ENCODE assay signal across 9 cellular contexts in genomic region chr17:74982663-74983313, GRCh38. TPM values are rescaled to one million over a fixed set of nuclear protein-coding genes. Genes with fewer than 3 reads are reported as not detected.
DNase-seq lines count a peak whose midpoint lies in the region; ATAC-seq and TF ChIP-seq lines count a peak whose summit lies in the region.
"Not testable (repeated sequence)": the region's sequence is repeated elsewhere in the genome, so short reads cannot be mapped to it uniquely, and the experiment has no call there.
"Had no signal": no experiment of that assay in that cellular context is flagged by ENCODE, and none has a peak within 500 bp of the region (broad histone marks: within the 10 kb centered on the region; RNA-seq: fewer than 3 reads in every experiment).

No MANE protein-coding gene starts in this region.

- TF ChIP-seq POLR2A in spleen (IDR thresholded peaks at IDR 0.05), result not testable (repeated sequence)

- intact Hi-C loops in Panc1 (cut with micrococcal nuclease; ENCODE audit: unreplicated experiment); dendritic cell treated with granulocyte-macrophage colony-stimulating factor and Interleukin-4, amounts not matched to agents 40 ng/mL and 50 ng/mL, for 4 days (cut with micrococcal nuclease); spleen (cut with DNase I; ENCODE audit: low total_unique reads): not testable (repeated sequence)
- intact Hi-C loops in activated T-helper 1 cell treated with anti-CD3 and anti-CD28 coated beads, Interleukin-12 subunit alpha, Interleukin-12 subunit beta, Interleukin-2, Interleukin-4 antibody, amounts not matched to agents 30 ng/mL and 10 ng/mL and 1 ng/mL, durations not matched to agents 14 hours and 24 hours and 36 hours (cut with micrococcal nuclease), result loop anchor here (1.0 to 10.0 kb wide), 3 partner anchors 10 to 422 kb away; partner anchors contain the start of genes GRB2, HID1 and SLC16A5

- not testable (repeated sequence) for H3K36me3 ChIP-seq in BE2C; HUES64 (ENCODE audit: insufficient read depth, low read length); Panc1 (ENCODE audit: control insufficient read depth, insufficient read depth, low read length); right atrium auricular region; muscle layer of duodenum (ENCODE audit: control insufficient read depth in 1 of 2, insufficient read depth in 2 of 2, low read length in 2 of 2); spleen

- H3K4me1 ChIP-seq in BE2C, result not testable (repeated sequence)
- H3K4me1 ChIP-seq in HUES64 (ENCODE audit: insufficient read depth, low read length), result peaks cover 14% of the 10 kb centered on the region
- H3K4me1 ChIP-seq in Panc1 (ENCODE audit: control insufficient read depth, insufficient read depth, low read length), result peaks cover 13% of the 10 kb centered on the region
- H3K4me1 ChIP-seq in right atrium auricular region, result peaks cover 0 to 22% of the 10 kb centered on the region in 2 donors
- H3K4me1 ChIP-seq in muscle layer of duodenum (ENCODE audit: control insufficient read depth in 1 of 2, insufficient read depth in 2 of 2, low read length in 2 of 2), result peaks cover 7 to 14% of the 10 kb centered on the region in 2 donors
- peaks cover 4 to 47% (median 26%) of the 10 kb centered on the region in 6 donors for H3K4me1 ChIP-seq in spleen

- H3K4me1 Mint-ChIP-seq in activated T-helper 1 cell treated with anti-CD3 and anti-CD28 coated beads, Interleukin-12 subunit alpha, Interleukin-12 subunit beta, Interleukin-2, Interleukin-4 antibody, amounts not matched to agents 30 ng/mL and 10 ng/mL and 1 ng/mL, durations not matched to agents 14 hours and 24 hours and 36 hours (ENCODE audit: low read depth), result peaks cover 20% of the 10 kb centered on the region
- H3K4me1 Mint-ChIP-seq in dendritic cell treated with granulocyte-macrophage colony-stimulating factor and Interleukin-4, amounts not matched to agents 40 ng/mL and 50 ng/mL, for 4 days (ENCODE audit: low read depth), result peaks cover 40% of the 10 kb centered on the region

- ATAC-seq in Panc1, result peak; percentile 30

- in situ Hi-C loops in Panc1 (cut with HindIII; ENCODE audit: low pct_unique_long_range_greater_than_20kb, low sequenced_read_pairs), result not testable (repeated sequence)

- not testable (repeated sequence) for H3K27ac Mint-ChIP-seq in activated T-helper 1 cell treated with anti-CD3 and anti-CD28 coated beads, Interleukin-12 subunit alpha, Interleukin-12 subunit beta, Interleukin-2, Interleukin-4 antibody, amounts not matched to agents 30 ng/mL and 10 ng/mL and 1 ng/mL, durations not matched to agents 14 hours and 24 hours and 36 hours; dendritic cell treated with granulocyte-macrophage colony-stimulating factor and Interleukin-4, amounts not matched to agents 40 ng/mL and 50 ng/mL, for 4 days

- not testable (repeated sequence) for BruUV-seq in Panc1 (replicated peaks; lab: Mats Ljungman, UMichigan)

- peak overlapping the region; percentile 76 for H3K27ac ChIP-seq in HUES64 (ENCODE audit: low read depth, low read length)
- peak overlapping the region; percentile 86 for H3K27ac ChIP-seq in Panc1 (ENCODE audit: low read length)
- peak overlapping the region; percentile 79 to 92 for H3K27ac ChIP-seq in right atrium auricular region
- H3K27ac ChIP-seq in muscle layer of duodenum (ENCODE audit: low read length), result peak overlapping the region; percentile 90
- H3K27ac ChIP-seq in spleen, result peak overlapping the region; percentile 54 to 87 (median 80)

- H3K4me3 Mint-ChIP-seq in activated T-helper 1 cell treated with anti-CD3 and anti-CD28 coated beads, Interleukin-12 subunit alpha, Interleukin-12 subunit beta, Interleukin-2, Interleukin-4 antibody, amounts not matched to agents 30 ng/mL and 10 ng/mL and 1 ng/mL, durations not matched to agents 14 hours and 24 hours and 36 hours, result peak overlapping the region; percentile 47
- H3K4me3 Mint-ChIP-seq in dendritic cell treated with granulocyte-macrophage colony-stimulating factor and Interleukin-4, amounts not matched to agents 40 ng/mL and 50 ng/mL, for 4 days, result peak overlapping the region; percentile 70

- POLR2A ChIA-PET in Panc1 (lab: Charles Lee), result interaction anchor here (0.6 kb wide), 1 partner anchor 189 kb away, joined by 3 read pairs; no protein-coding TSS in a partner anchor

- not testable (repeated sequence) for DNase-seq in BE2C; Panc1 (ENCODE audit: low read depth, low spot score); activated T-helper 1 cell treated with anti-CD3 and anti-CD28 coated beads, Interleukin-12 subunit alpha, Interleukin-12 subunit beta, Interleukin-2, Interleukin-4 antibody, amounts not matched to agents 30 ng/mL and 10 ng/mL and 1 ng/mL, durations not matched to agents 14 hours and 24 hours and 36 hours (ENCODE audit: low spot score); right atrium auricular region (ENCODE audit: low spot score); spleen

- peak overlapping the region; percentile 70 for H3K9ac ChIP-seq in HUES64 (ENCODE audit: low read depth, low read length)

- H3K27me3 ChIP-seq in BE2C; HUES64 (ENCODE audit: insufficient read depth, low read length); Panc1 (ENCODE audit: control insufficient read depth, insufficient read depth, low read length); right atrium auricular region; muscle layer of duodenum (ENCODE audit: low read depth, low read length): not testable (repeated sequence)
- peaks cover 0 to 45% (median 0%) of the 10 kb centered on the region in 7 donors for H3K27me3 ChIP-seq in spleen (replicated peaks in 1 of 7)

- H3K4me3 ChIP-seq in BE2C (ENCODE audit: low read depth, low read length), result peak overlapping the region; percentile 87
- peak overlapping the region; percentile 80 for H3K4me3 ChIP-seq in HUES64 (ENCODE audit: low read length)
- H3K4me3 ChIP-seq in Panc1 (ENCODE audit: low read depth in 2 of 2, low read length in 2 of 2), result peak overlapping the region; percentile 63 to 83
- peak overlapping the region; percentile 50 to 69 for H3K4me3 ChIP-seq in right atrium auricular region
- H3K4me3 ChIP-seq in muscle layer of duodenum (ENCODE audit: low read depth in 1 of 2, low read length in 2 of 2), result peak overlapping the region; percentile 79
- H3K4me3 ChIP-seq in spleen, result peak overlapping the region; percentile 27 to 75 (median 49)

- H3K9me3 ChIP-seq in BE2C; HUES64 (ENCODE audit: insufficient read depth, low read depth, low read length); Panc1 (ENCODE audit: control insufficient read depth, insufficient read depth, low read depth, low read length); right atrium auricular region; muscle layer of duodenum (ENCODE audit: control insufficient read depth in 1 of 2, low read length in 2 of 2); spleen: not testable (repeated sequence)

- TF ChIP-seq CTCF in BE2C (IDR thresholded peaks at IDR 0.05; ENCODE audit: low read depth, low read length); Panc1 (IDR thresholded peaks at IDR 0.05); right atrium auricular region (IDR thresholded peaks at IDR 0.05); spleen (IDR thresholded peaks at IDR 0.05 in 8 of 11, conservative IDR thresholded peaks at IDR 0.05 in 3 of 11): not testable (repeated sequence)

- WGBS in HUES64, result 28% methylated on average over 14 of the region's 14 CpGs
- 36 to 55% (median 37%) methylated on average over 9 to 14 of the region's 14 CpGs for WGBS in spleen, 5 donors

- peaks cover 63% of the 10 kb centered on the region for H3K27me3 Mint-ChIP-seq in activated T-helper 1 cell treated with anti-CD3 and anti-CD28 coated beads, Interleukin-12 subunit alpha, Interleukin-12 subunit beta, Interleukin-2, Interleukin-4 antibody, amounts not matched to agents 30 ng/mL and 10 ng/mL and 1 ng/mL, durations not matched to agents 14 hours and 24 hours and 36 hours (ENCODE audit: insufficient read depth)
- peaks cover 66% of the 10 kb centered on the region for H3K27me3 Mint-ChIP-seq in dendritic cell treated with granulocyte-macrophage colony-stimulating factor and Interleukin-4, amounts not matched to agents 40 ng/mL and 50 ng/mL, for 4 days

- CTCF ChIA-PET in Panc1 (lab: Charles Lee), result interaction anchor here (0.5 kb wide), 1 partner anchor 69 kb away, joined by 7 read pairs; no protein-coding TSS in a partner anchor

- H3K36me3 Mint-ChIP-seq in activated T-helper 1 cell treated with anti-CD3 and anti-CD28 coated beads, Interleukin-12 subunit alpha, Interleukin-12 subunit beta, Interleukin-2, Interleukin-4 antibody, amounts not matched to agents 30 ng/mL and 10 ng/mL and 1 ng/mL, durations not matched to agents 14 hours and 24 hours and 36 hours (ENCODE audit: low read depth); dendritic cell treated with granulocyte-macrophage colony-stimulating factor and Interleukin-4, amounts not matched to agents 40 ng/mL and 50 ng/mL, for 4 days (ENCODE audit: low read depth): not testable (repeated sequence)

- not testable (repeated sequence) for H3K9me3 Mint-ChIP-seq in activated T-helper 1 cell treated with anti-CD3 and anti-CD28 coated beads, Interleukin-12 subunit alpha, Interleukin-12 subunit beta, Interleukin-2, Interleukin-4 antibody, amounts not matched to agents 30 ng/mL and 10 ng/mL and 1 ng/mL, durations not matched to agents 14 hours and 24 hours and 36 hours; dendritic cell treated with granulocyte-macrophage colony-stimulating factor and Interleukin-4, amounts not matched to agents 40 ng/mL and 50 ng/mL, for 4 days

RNA-seq across cellular contexts. Expression of gene CDR2L, which starts 4.6 kb away (rescaled TPM):
- 12.8 TPM for polyA plus RNA-seq in BE2C (2012; ENCODE audit: insufficient read depth, insufficient read length, low read depth)
- polyA plus RNA-seq in HUES64 (2013, experiment 1 of 2), result 16.6 TPM
- polyA plus RNA-seq in HUES64 (2013, experiment 2 of 2), result 16.5 TPM
- 32.0 TPM for total RNA-seq in Panc1 (2021; ENCODE audit: unreplicated experiment)
- polyA plus RNA-seq in Panc1 (2012; ENCODE audit: insufficient read length), result 33.7 TPM
- 1.1 and 1.3 TPM in 2 replicates for total RNA-seq in activated T-helper 1 cell treated with anti-CD3 and anti-CD28 coated beads, Interleukin-12 subunit alpha, Interleukin-12 subunit beta, Interleukin-2, Interleukin-4 antibody, amounts not matched to agents 30 ng/mL and 10 ng/mL and 1 ng/mL, durations not matched to agents 14 hours and 24 hours and 36 hours
- total RNA-seq in right atrium auricular region, result 10 to 100 TPM; 13.6 to 28.8 TPM
- 1 to 10 TPM; 1.5 to 6.0 (median 3.0) TPM for total RNA-seq in spleen
- 1 to 10 TPM in 1 of 3 donors, under 1 TPM in 2; 0.48 to 1.5 (median 0.85) TPM for polyA plus RNA-seq in spleen
- polyA plus RNA-seq: CD14-positive monocyte had no signal

RNA-seq across cellular contexts. Expression of gene HID1, which starts 10.2 kb away (rescaled TPM):
- polyA plus RNA-seq in BE2C (2012; ENCODE audit: insufficient read depth, insufficient read length, low read depth), result 5.9 TPM
- 2.7 TPM for polyA plus RNA-seq in HUES64 (2013, experiment 1 of 2)
- 3.7 TPM for polyA plus RNA-seq in HUES64 (2013, experiment 2 of 2)
- total RNA-seq in Panc1 (2021; ENCODE audit: unreplicated experiment) (10.9 TPM), right atrium auricular region (10 to 100 TPM; 10.6 to 11.7 TPM), spleen (10 to 100 TPM; 11.9 to 39.4 (median 26.5) TPM)
- polyA plus RNA-seq in Panc1 (2012; ENCODE audit: insufficient read length), result 16.6 TPM
- total RNA-seq in activated T-helper 1 cell treated with anti-CD3 and anti-CD28 coated beads, Interleukin-12 subunit alpha, Interleukin-12 subunit beta, Interleukin-2, Interleukin-4 antibody, amounts not matched to agents 30 ng/mL and 10 ng/mL and 1 ng/mL, durations not matched to agents 14 hours and 24 hours and 36 hours, result 0.29 and 0.31 TPM in 2 replicates
- polyA plus RNA-seq in spleen, result 10 to 100 TPM in 2 of 3 donors, 1 to 10 TPM in 1; 5.2 to 23.8 (median 17.2) TPM
- polyA plus RNA-seq: CD14-positive monocyte had no signal

RNA-seq across cellular contexts. Expression of gene MRPL58, which starts 29.7 kb away (rescaled TPM):
- 138 TPM for polyA plus RNA-seq in BE2C (2012; ENCODE audit: insufficient read depth, insufficient read length, low read depth)
- 49.1 TPM for polyA plus RNA-seq in HUES64 (2013, experiment 1 of 2)
- 52.9 TPM for polyA plus RNA-seq in HUES64 (2013, experiment 2 of 2)
- total RNA-seq in Panc1 (2021; ENCODE audit: unreplicated experiment) (55.2 TPM), right atrium auricular region (100 to 1,000 TPM in 1 of 2 donors, 10 to 100 TPM in 1; 44.8 to 104 TPM), spleen (10 to 100 TPM; 16.5 to 60.7 (median 20.5) TPM)
- polyA plus RNA-seq in Panc1 (2012; ENCODE audit: insufficient read length), result 44.5 TPM
- 77.8 and 78.1 TPM in 2 replicates for total RNA-seq in activated T-helper 1 cell treated with anti-CD3 and anti-CD28 coated beads, Interleukin-12 subunit alpha, Interleukin-12 subunit beta, Interleukin-2, Interleukin-4 antibody, amounts not matched to agents 30 ng/mL and 10 ng/mL and 1 ng/mL, durations not matched to agents 14 hours and 24 hours and 36 hours
- 10 to 100 TPM; 33.1 to 43.3 (median 41.6) TPM for polyA plus RNA-seq in spleen

RNA-seq across cellular contexts. Expression of gene OTOP3, which starts 47.1 kb away (rescaled TPM):
- not detected for polyA plus RNA-seq in BE2C (2012; ENCODE audit: insufficient read depth, insufficient read length, low read depth)
- polyA plus RNA-seq in HUES64 (2013, experiment 1 of 2), result not detected
- not detected for polyA plus RNA-seq in HUES64 (2013, experiment 2 of 2)
- total RNA-seq in Panc1 (2021; ENCODE audit: unreplicated experiment) (not detected), right atrium auricular region (not detected), spleen (not detected)
- polyA plus RNA-seq in Panc1 (2012; ENCODE audit: insufficient read length), result not detected
- total RNA-seq in activated T-helper 1 cell treated with anti-CD3 and anti-CD28 coated beads, Interleukin-12 subunit alpha, Interleukin-12 subunit beta, Interleukin-2, Interleukin-4 antibody, amounts not matched to agents 30 ng/mL and 10 ng/mL and 1 ng/mL, durations not matched to agents 14 hours and 24 hours and 36 hours, result not detected in 2 replicates
- polyA plus RNA-seq in spleen, result not detected
- polyA plus RNA-seq: CD14-positive monocyte had no signal

RNA-seq across cellular contexts. Expression of gene OTOP2, which starts 58.7 kb away (rescaled TPM):
- polyA plus RNA-seq in BE2C (2012; ENCODE audit: insufficient read depth, insufficient read length, low read depth), result not detected
- polyA plus RNA-seq in HUES64 (2013, experiment 1 of 2), result not detected
- not detected for polyA plus RNA-seq in HUES64 (2013, experiment 2 of 2)
- total RNA-seq in Panc1 (2021; ENCODE audit: unreplicated experiment) (not detected), right atrium auricular region (not detected), spleen (not detected)
- not detected for polyA plus RNA-seq in Panc1 (2012; ENCODE audit: insufficient read length)
- not detected in 2 replicates for total RNA-seq in activated T-helper 1 cell treated with anti-CD3 and anti-CD28 coated beads, Interleukin-12 subunit alpha, Interleukin-12 subunit beta, Interleukin-2, Interleukin-4 antibody, amounts not matched to agents 30 ng/mL and 10 ng/mL and 1 ng/mL, durations not matched to agents 14 hours and 24 hours and 36 hours
- not detected for polyA plus RNA-seq in spleen
- polyA plus RNA-seq: CD14-positive monocyte had no signal
